Comparison of ENCODE assay signal across 11 cellular contexts in the genomic region with DNA sequence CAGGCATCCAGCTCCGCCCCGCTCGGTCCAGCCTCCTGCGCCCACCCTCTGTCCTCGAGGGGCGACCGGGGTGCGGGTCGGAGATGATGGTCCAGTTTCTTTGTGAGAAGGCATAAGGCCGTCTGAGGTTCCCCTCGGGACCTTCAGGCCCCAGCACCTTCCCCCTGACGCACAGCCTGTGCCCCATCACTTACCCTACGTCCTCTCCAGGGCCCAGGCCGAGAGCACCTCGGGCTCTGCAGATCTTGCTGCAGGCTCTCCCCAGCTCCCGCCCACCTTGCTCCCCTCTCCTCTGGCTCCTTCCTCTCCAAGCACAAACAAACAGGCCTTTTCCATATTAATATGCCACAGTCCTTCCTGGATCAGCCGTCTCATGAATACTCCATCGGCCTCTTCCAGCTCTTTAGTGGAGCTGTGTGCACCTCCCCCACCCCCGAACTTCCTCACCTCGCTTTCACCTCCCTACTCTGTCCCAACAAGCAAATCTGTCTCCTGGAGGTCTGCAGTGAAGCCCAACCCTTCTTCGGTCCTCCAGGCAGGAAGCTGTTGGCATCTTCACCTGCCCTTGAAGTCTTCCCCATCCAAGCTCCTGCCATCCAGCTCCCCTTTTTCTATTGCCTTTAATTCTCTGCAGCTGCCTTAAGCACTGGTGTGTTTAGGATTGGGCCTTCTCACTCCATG. TPM values are rescaled to one million over a fixed set of nuclear protein-coding genes. Genes with fewer than 3 reads are reported as not detected.
DNase-seq lines count a peak whose midpoint lies in the region; ATAC-seq and TF ChIP-seq lines count a peak whose summit lies in the region.
"Had no signal": no experiment of that assay in that cellular context is flagged by ENCODE, and none has a peak within 500 bp of the region (broad histone marks: within the 10 kb centered on the region; RNA-seq: fewer than 3 reads in every experiment).

No MANE protein-coding gene starts in this region.

- peaks cover 15 to 51% (median 25%) of the 10 kb centered on the region in 9 donors for H3K27me3 ChIP-seq in heart left ventricle

- no peaks in the 10 kb centered on the region for H3K9me3 Mint-ChIP-seq in activated naive CD8-positive, alpha-beta T cell treated with anti-CD3 and anti-CD28 coated beads for 36 hours
- H3K9me3 Mint-ChIP-seq in memory B cell (no peaks in the 10 kb centered on the region), type B pancreatic cell (no peaks in the 10 kb centered on the region)

- H3K4me1 Mint-ChIP-seq in activated naive CD8-positive, alpha-beta T cell treated with anti-CD3 and anti-CD28 coated beads for 36 hours, result peaks cover 30% of the 10 kb centered on the region
- peaks cover 35% of the 10 kb centered on the region for H3K4me1 Mint-ChIP-seq in memory B cell
- peaks cover 17% of the 10 kb centered on the region for H3K4me1 Mint-ChIP-seq in type B pancreatic cell (ENCODE audit: unreplicated experiment)

- H3K4me3 Mint-ChIP-seq in activated naive CD8-positive, alpha-beta T cell treated with anti-CD3 and anti-CD28 coated beads for 36 hours, result peak overlapping the region; percentile 57
- H3K4me3 Mint-ChIP-seq in memory B cell (peak overlapping the region; percentile 80), type B pancreatic cell (peak overlapping the region; percentile 73)

- H3K27ac ChIP-seq in heart left ventricle, result no peak overlapping the region

- no peak for TF ChIP-seq CTCF in heart left ventricle (IDR thresholded peaks at IDR 0.05)
- no peak for TF ChIP-seq CTCF in type B pancreatic cell (conservative IDR thresholded peaks at IDR 0.05)

- H3K36me3 Mint-ChIP-seq in activated naive CD8-positive, alpha-beta T cell treated with anti-CD3 and anti-CD28 coated beads for 36 hours, result no peaks in the 10 kb centered on the region
- H3K36me3 Mint-ChIP-seq in memory B cell, result no peaks in the 10 kb centered on the region
- no peaks in the 10 kb centered on the region for H3K36me3 Mint-ChIP-seq in type B pancreatic cell

- DNase-seq in heart left ventricle (no peak), Right ventricle myocardium superior (no peak), memory B cell (ENCODE audit: low spot score in 2 of 2) (no peak), type B pancreatic cell (ENCODE audit: extremely low spot score, unreplicated experiment) (no peak), GM19240 (ENCODE audit: insufficient read length, low spot score) (no peak), SIG-M5 (lab: John Stamatoyannopoulos, UW) (no peak), hepatic stellate cell (ENCODE audit: low spot score) (no peak)
- DNase-seq in activated naive CD8-positive, alpha-beta T cell treated with anti-CD3 and anti-CD28 coated beads for 36 hours, result no peak
- DNase-seq: amniotic stem cell, EL, SHP77 had no signal

- H3K27me3 Mint-ChIP-seq in activated naive CD8-positive, alpha-beta T cell treated with anti-CD3 and anti-CD28 coated beads for 36 hours, result peaks cover 12% of the 10 kb centered on the region
- no peaks in the 10 kb centered on the region for H3K27me3 Mint-ChIP-seq in memory B cell
- H3K27me3 Mint-ChIP-seq in type B pancreatic cell, result peaks cover 46% of the 10 kb centered on the region

- peaks cover 0 to 37% (median 17%) of the 10 kb centered on the region in 12 donors for H3K4me1 ChIP-seq in heart left ventricle

- intact Hi-C loops in heart left ventricle (cut with DNase I), result loop anchor here in 4 of 10 donors (5.0 to 10.0 kb wide), 3 partner anchors 87 to 165 kb away; partner anchors contain the start of gene RLF (in 1 of the 4)
- intact Hi-C loops in Right ventricle myocardium superior (cut with DNase I), result no loop called here

- no peaks in the 10 kb centered on the region for H3K9me3 ChIP-seq in heart left ventricle

- WGBS in heart left ventricle, 4 donors, result 20 to 36% (median 27%) methylated on average over 14 to 21 of the region's 21 CpGs

- ATAC-seq in heart left ventricle, result no peak
- no peak for ATAC-seq in Right ventricle myocardium superior (ENCODE audit: poor library complexity)
- ATAC-seq in memory B cell (ENCODE audit: low read depth), result no peak

- no peak for TF ChIP-seq POLR2A in heart left ventricle (IDR thresholded peaks at IDR 0.05)

- no peaks in the 10 kb centered on the region for H3K36me3 ChIP-seq in heart left ventricle

- peak overlapping the region in 11 of 12 donors; percentile 6 to 60 (median 46) for H3K4me3 ChIP-seq in heart left ventricle

- no peak overlapping the region for H3K27ac Mint-ChIP-seq in activated naive CD8-positive, alpha-beta T cell treated with anti-CD3 and anti-CD28 coated beads for 36 hours
- H3K27ac Mint-ChIP-seq in memory B cell (no peak overlapping the region), type B pancreatic cell (no peak overlapping the region)

RNA-seq across cellular contexts. Expression of gene COL9A2, which starts 0.4 kb away (rescaled TPM):
- total RNA-seq in heart left ventricle (1 to 10 TPM in 1 of 9 donors, under 1 TPM in 7, not detected in 1; 0.14 to 1.4 (median 0.50) TPM), Right ventricle myocardium superior (0.24 TPM), type B pancreatic cell (ENCODE audit: low replicate concordance) (7.7 and 19.8 TPM in 2 replicates)
- polyA plus RNA-seq in heart left ventricle, result under 1 TPM; 0.26 to 0.91 TPM
- total RNA-seq in activated naive CD8-positive, alpha-beta T cell treated with anti-CD3 and anti-CD28 coated beads for 36 hours, result 1 to 10 TPM; 2.5 to 3.0 TPM

RNA-seq across cellular contexts. Expression of gene SMAP2, which starts 56.0 kb away (rescaled TPM):
- total RNA-seq in heart left ventricle (10 to 100 TPM in 8 of 9 donors, 1 to 10 TPM in 1; 9.9 to 44.4 (median 12.9) TPM), Right ventricle myocardium superior (13.4 TPM), type B pancreatic cell (ENCODE audit: low replicate concordance) (16.8 and 20.9 TPM in 2 replicates)
- 10 to 100 TPM in 1 of 2 donors, 1 to 10 TPM in 1; 8.9 to 24.5 TPM for polyA plus RNA-seq in heart left ventricle
- total RNA-seq in activated naive CD8-positive, alpha-beta T cell treated with anti-CD3 and anti-CD28 coated beads for 36 hours, result 100 to 1,000 TPM; 160 to 162 TPM

RNA-seq across cellular contexts. Expression of gene ZMPSTE24, which starts 59.5 kb away (rescaled TPM):
- total RNA-seq in heart left ventricle, result 10 to 100 TPM; 26.6 to 43.4 (median 31.7) TPM
- polyA plus RNA-seq in heart left ventricle, result 10 to 100 TPM; 20.3 to 45.8 TPM
- total RNA-seq in Right ventricle myocardium superior, result 35.4 TPM
- 10 to 100 TPM; 39.6 to 41.0 TPM for total RNA-seq in activated naive CD8-positive, alpha-beta T cell treated with anti-CD3 and anti-CD28 coated beads for 36 hours
- total RNA-seq in type B pancreatic cell (ENCODE audit: low replicate concordance), result 34.1 and 39.3 TPM in 2 replicates
